In the genomic region with DNA sequence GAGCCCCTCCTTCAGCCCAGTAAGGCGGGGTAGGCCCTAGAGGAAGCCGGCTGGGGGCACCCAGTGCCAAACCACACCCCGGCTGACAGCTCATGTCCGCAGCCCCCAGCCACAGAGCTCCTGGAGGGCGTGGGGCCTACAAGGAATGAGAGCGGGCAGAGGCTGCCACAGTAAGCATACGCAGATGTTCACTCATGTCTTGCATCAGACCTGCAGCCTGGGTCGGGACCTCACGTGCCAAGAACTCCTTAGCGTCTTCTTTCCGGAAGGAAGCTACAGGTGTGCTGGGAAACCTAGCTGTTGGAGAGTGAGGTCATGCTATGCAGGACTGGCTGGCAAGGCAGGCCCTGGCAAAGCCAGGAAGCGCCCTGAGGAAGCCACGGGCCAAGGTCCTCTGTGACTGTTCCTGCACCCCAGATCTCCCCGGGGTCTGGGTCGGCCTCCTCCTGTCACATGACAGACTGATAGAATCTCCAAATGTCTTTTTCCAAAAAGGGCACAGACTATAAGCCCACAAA, we compare ENCODE assay signal across 8 cellular contexts. TPM values are rescaled to one million over a fixed set of nuclear protein-coding genes. Genes with fewer than 3 reads are reported as not detected.
DNase-seq lines count a peak whose midpoint lies in the region; ATAC-seq and TF ChIP-seq lines count a peak whose summit lies in the region.

No MANE protein-coding gene starts in this region.

- CTCF ChIA-PET in AG04449 (lab: Yijun Ruan, JAX): interaction anchor here (1.0 to 10.6 kb wide), 5 partner anchors 10 to 132 kb away, joined by 3 to 176 read pairs (median 7); partner anchors contain the start of gene PKD1
- CTCF ChIA-PET in activated CD4-positive, alpha-beta memory T cell treated with anti-CD3 and anti-CD28 coated beads for 36 hours (lab: Charles Lee): interaction anchor here (0.8 to 3.4 kb wide), 4 partner anchors 15 to 147 kb away, joined by 3 to 14 read pairs (median 4); partner anchors contain the start of genes GFER and TRAF7

- H3K36me3 Mint-ChIP-seq in HFFc6 (ENCODE audit: low read depth): peaks cover 5% of the 10 kb centered on the region; the same call in 1 of the 2 replicates
- H3K36me3 Mint-ChIP-seq in activated CD4-positive, alpha-beta memory T cell treated with anti-CD3 and anti-CD28 coated beads for 36 hours: peaks cover 15% of the 10 kb centered on the region
- peaks cover 23 to 41% of the 10 kb centered on the region in 2 donors for H3K36me3 Mint-ChIP-seq in stimulated activated naive B cell treated with anti-CD40 and anti-IgM and Interleukin-4, amounts not matched to agents 10 μg/mL and 1 μg/mL and 100 μg/mL, for 72 hours

- TF ChIP-seq CTCF in AG04449 (IDR thresholded peaks at IDR 0.05; ENCODE audit: insufficient read depth, low read length, missing control alignments) (no peak), HFFc6 (IDR thresholded peaks at IDR 0.05) (no peak), adrenal gland (IDR thresholded peaks at IDR 0.05) (no peak)

- ATAC-seq in left ventricle myocardium superior: no peak
- no peak for ATAC-seq in stimulated activated naive B cell treated with anti-CD40 and anti-IgM and Interleukin-4, amounts not matched to agents 10 μg/mL and 1 μg/mL and 100 μg/mL, for 72 hours (replicated peaks)
- ATAC-seq in GM18505 (IDR thresholded peaks at IDR 0.05; ENCODE audit: unreplicated experiment): no peak

- DNase-seq in AG04449 (ENCODE audit: low read depth, low spot score) (no peak), HFFc6 (no peak), left ventricle myocardium superior (peak; percentile 41), HK-2 (ENCODE audit: unreplicated experiment) (no peak), adrenal gland (no peak)
- peak; percentile 48 for DNase-seq in activated CD4-positive, alpha-beta memory T cell treated with anti-CD3 and anti-CD28 coated beads for 36 hours
- no peak for DNase-seq in stimulated activated naive B cell treated with anti-CD40 and anti-IgM and Interleukin-4, amounts not matched to agents 10 μg/mL and 1 μg/mL and 100 μg/mL, for 72 hours

- H3K36me3 ChIP-seq in adrenal gland (replicated peaks in 1 of 2): peaks cover 0 to 4% of the 10 kb centered on the region in 2 donors

- WGBS in adrenal gland, 4 donors: 39 to 53% (median 45%) methylated on average over 11 to 15 of the region's 15 CpGs

- intact Hi-C loops in activated CD4-positive, alpha-beta memory T cell treated with anti-CD3 and anti-CD28 coated beads for 36 hours (cut with micrococcal nuclease): loop anchor here (2.0 kb wide), 1 partner anchor 15 kb away; no protein-coding TSS in a partner anchor
- intact Hi-C loops in left ventricle myocardium superior (cut with micrococcal nuclease) (no loop called here), adrenal gland (cut with DNase I) (loop anchor here in 1 of 2 donors (5.0 kb wide), 1 partner anchor 144 kb away; no protein-coding TSS in a partner anchor)

- peaks cover 24 to 49% of the 10 kb centered on the region in 2 donors for H3K4me1 ChIP-seq in adrenal gland (replicated peaks in 1 of 2)

- H3K27ac ChIP-seq in adrenal gland: peak overlapping the region in 2 of 5 donors; percentile 37 to 77

- peaks cover 26% of the 10 kb centered on the region for H3K4me1 Mint-ChIP-seq in HFFc6 (ENCODE audit: low read depth)
- peaks cover 41% of the 10 kb centered on the region for H3K4me1 Mint-ChIP-seq in activated CD4-positive, alpha-beta memory T cell treated with anti-CD3 and anti-CD28 coated beads for 36 hours (ENCODE audit: low read depth)
- peaks cover 38 to 58% of the 10 kb centered on the region in 2 donors for H3K4me1 Mint-ChIP-seq in stimulated activated naive B cell treated with anti-CD40 and anti-IgM and Interleukin-4, amounts not matched to agents 10 μg/mL and 1 μg/mL and 100 μg/mL, for 72 hours

- peak overlapping the region; percentile 94 for H3K4me3 Mint-ChIP-seq in HFFc6
- peak overlapping the region; percentile 83 for H3K4me3 Mint-ChIP-seq in activated CD4-positive, alpha-beta memory T cell treated with anti-CD3 and anti-CD28 coated beads for 36 hours
- H3K4me3 Mint-ChIP-seq in stimulated activated naive B cell treated with anti-CD40 and anti-IgM and Interleukin-4, amounts not matched to agents 10 μg/mL and 1 μg/mL and 100 μg/mL, for 72 hours: peak overlapping the region; percentile 93

- no peaks in the 10 kb centered on the region for H3K9me3 Mint-ChIP-seq in HFFc6
- no peaks in the 10 kb centered on the region for H3K9me3 Mint-ChIP-seq in activated CD4-positive, alpha-beta memory T cell treated with anti-CD3 and anti-CD28 coated beads for 36 hours
- no peaks in the 10 kb centered on the region for H3K9me3 Mint-ChIP-seq in stimulated activated naive B cell treated with anti-CD40 and anti-IgM and Interleukin-4, amounts not matched to agents 10 μg/mL and 1 μg/mL and 100 μg/mL, for 72 hours

- H3K27ac Mint-ChIP-seq in HFFc6: peak overlapping the region; percentile 74
- peak overlapping the region; percentile 77 for H3K27ac Mint-ChIP-seq in activated CD4-positive, alpha-beta memory T cell treated with anti-CD3 and anti-CD28 coated beads for 36 hours
- H3K27ac Mint-ChIP-seq in stimulated activated naive B cell treated with anti-CD40 and anti-IgM and Interleukin-4, amounts not matched to agents 10 μg/mL and 1 μg/mL and 100 μg/mL, for 72 hours: peak overlapping the region; percentile 62

- peaks cover 2% of the 10 kb centered on the region; the same call in 1 of the 2 replicates for H3K27me3 Mint-ChIP-seq in HFFc6 (ENCODE audit: insufficient read depth)
- no peaks in the 10 kb centered on the region for H3K27me3 Mint-ChIP-seq in activated CD4-positive, alpha-beta memory T cell treated with anti-CD3 and anti-CD28 coated beads for 36 hours
- H3K27me3 Mint-ChIP-seq in stimulated activated naive B cell treated with anti-CD40 and anti-IgM and Interleukin-4, amounts not matched to agents 10 μg/mL and 1 μg/mL and 100 μg/mL, for 72 hours: no peaks in the 10 kb centered on the region

- no peaks in the 10 kb centered on the region for H3K27me3 ChIP-seq in adrenal gland

- TF ChIP-seq POLR2A in GM18505 (IDR thresholded peaks at IDR 0.05; ENCODE audit: borderline replicate concordance, extremely low read depth, insufficient read depth, insufficient read length) (no peak), adrenal gland (IDR thresholded peaks at IDR 0.05) (no peak)

- H3K9me3 ChIP-seq in adrenal gland (replicated peaks in 1 of 3): no peaks in the 10 kb centered on the region

- POLR2A ChIA-PET in AG04449 (lab: Yijun Ruan, JAX): interaction anchor here (0.6 to 1.4 kb wide), 3 partner anchors 12 to 147 kb away, joined by 3 read pairs; partner anchors contain the start of gene TRAF7
- POLR2A ChIA-PET in activated CD4-positive, alpha-beta memory T cell treated with anti-CD3 and anti-CD28 coated beads for 36 hours (lab: Charles Lee): interaction anchor here (0.6 to 1.6 kb wide), 3 partner anchors 17 to 147 kb away, joined by 3 to 7 read pairs (median 4); partner anchors contain the start of genes RPS2 and TRAF7

- H3K4me3 ChIP-seq in AG04449 (ENCODE audit: low read depth, low read length): peak overlapping the region; percentile 72
- no peak overlapping the region for H3K4me3 ChIP-seq in adrenal gland

RNA-seq across cellular contexts. Expression of gene ZNF598, which starts 1.6 kb away (rescaled TPM):
- 10 to 100 TPM; 37.1 to 48.1 (median 40.7) TPM for total RNA-seq in HFFc6 (2021; fragmentation: NEBNext Ultra II Directional; extraction: Animal tissue kit (Norgen Biotek cat#: 25700))
- 10 to 100 TPM; 67.2 to 67.6 TPM for total RNA-seq in activated CD4-positive, alpha-beta memory T cell treated with anti-CD3 and anti-CD28 coated beads for 36 hours
- total RNA-seq in left ventricle myocardium superior: 16.0 TPM
- total RNA-seq in adrenal gland: 10 to 100 TPM; 17.3 to 36.6 (median 29.0) TPM
- polyA plus RNA-seq in adrenal gland: 10 to 100 TPM in 2 of 3 donors, 1 to 10 TPM in 1; 8.3 to 51.5 (median 37.9) TPM

RNA-seq across cellular contexts. Expression of gene NPW, which starts 11.5 kb away (rescaled TPM):
- total RNA-seq in HFFc6 (2021; fragmentation: NEBNext Ultra II Directional; extraction: Animal tissue kit (Norgen Biotek cat#: 25700)): 1 to 10 TPM in 4 of 6 experiments, under 1 TPM in 2; 0.57 to 2.1 (median 1.4) TPM
- total RNA-seq in activated CD4-positive, alpha-beta memory T cell treated with anti-CD3 and anti-CD28 coated beads for 36 hours: 1 to 10 TPM; 1.3 to 2.0 TPM
- total RNA-seq in left ventricle myocardium superior (not detected), adrenal gland (1 to 10 TPM in 2 of 8 donors, under 1 TPM in 1, not detected in 5; 0.50 to 3.9 (median 1.0) TPM)
- 1 to 10 TPM in 1 of 3 donors, under 1 TPM in 1, not detected in 1; 0.88 to 1.3 TPM for polyA plus RNA-seq in adrenal gland

RNA-seq across cellular contexts. Expression of gene SYNGR3, which starts 18.3 kb away (rescaled TPM):
- 1 to 10 TPM in 5 of 6 experiments, under 1 TPM in 1; 0.96 to 1.4 (median 1.2) TPM for total RNA-seq in HFFc6 (2021; fragmentation: NEBNext Ultra II Directional; extraction: Animal tissue kit (Norgen Biotek cat#: 25700))
- total RNA-seq in activated CD4-positive, alpha-beta memory T cell treated with anti-CD3 and anti-CD28 coated beads for 36 hours: 10 to 100 TPM; 11.9 to 12.4 TPM
- 1.0 TPM for total RNA-seq in left ventricle myocardium superior
- total RNA-seq in adrenal gland: 10 to 100 TPM in 1 of 8 donors, 1 to 10 TPM in 2, under 1 TPM in 3, not detected in 2; 0.54 to 10.9 (median 1.7) TPM
- polyA plus RNA-seq in adrenal gland: 1 to 10 TPM; 3.2 to 5.2 (median 4.4) TPM

RNA-seq across cellular contexts. Expression of gene NHERF2, which starts 18.6 kb away (rescaled TPM):
- total RNA-seq in HFFc6 (2021; fragmentation: NEBNext Ultra II Directional; extraction: Animal tissue kit (Norgen Biotek cat#: 25700)): 100 to 1,000 TPM; 140 to 177 (median 152) TPM
- total RNA-seq in activated CD4-positive, alpha-beta memory T cell treated with anti-CD3 and anti-CD28 coated beads for 36 hours: 1 to 10 TPM; 1.1 to 1.4 TPM
- total RNA-seq in left ventricle myocardium superior (235 TPM), adrenal gland (100 to 1,000 TPM in 2 of 8 donors, 10 to 100 TPM in 6; 49.2 to 155 (median 67.7) TPM)
- polyA plus RNA-seq in adrenal gland: 100 to 1,000 TPM in 2 of 3 donors, 10 to 100 TPM in 1; 12.5 to 263 (median 147) TPM

RNA-seq across cellular contexts. Expression of gene GFER, which starts 24.1 kb away (rescaled TPM):
- 10 to 100 TPM; 28.8 to 45.5 (median 40.2) TPM for total RNA-seq in HFFc6 (2021; fragmentation: NEBNext Ultra II Directional; extraction: Animal tissue kit (Norgen Biotek cat#: 25700))
- total RNA-seq in activated CD4-positive, alpha-beta memory T cell treated with anti-CD3 and anti-CD28 coated beads for 36 hours: 10 to 100 TPM; 34.4 to 37.5 TPM
- total RNA-seq in left ventricle myocardium superior: 32.2 TPM
- 10 to 100 TPM; 16.4 to 37.6 (median 27.8) TPM for total RNA-seq in adrenal gland
- 10 to 100 TPM; 17.4 to 60.8 (median 54.4) TPM for polyA plus RNA-seq in adrenal gland

Comparison
In these comparisons a context has a peak if more than half of its experiments do, and no peak if none do; other contexts are left out.
1. DNase-seq: peak in activated CD4-positive, alpha-beta memory T cell treated with anti-CD3 and anti-CD28 coated beads for 36 hours (single experiment) and left ventricle myocardium superior (single experiment); none in AG04449 (single experiment), HFFc6 (single experiment), stimulated activated naive B cell treated with anti-CD40 and anti-IgM and Interleukin-4, amounts not matched to agents 10 μg/mL and 1 μg/mL and 100 μg/mL, for 72 hours (single experiment), HK-2 (single experiment) and adrenal gland (0 of 7).
2. Peak in every context shown above with its lines, with median percentiles within 50 percentile points of each other: H3K27ac Mint-ChIP-seq and H3K4me3 Mint-ChIP-seq.